ENCODE assay signal across 24 cellular contexts in genomic region chr10:69415049-69415448, GRCh38. TPM values are rescaled to one million over a fixed set of nuclear protein-coding genes. Genes with fewer than 3 reads are reported as not detected.
A peak's percentile ranks its signal among the peaks of the same experiment; 100 is the strongest.
DNase-seq lines count a peak whose midpoint lies in the region; ATAC-seq and TF ChIP-seq lines count a peak whose summit lies in the region.
"Had no signal": no experiment of that assay in that cellular context is flagged by ENCODE, and none has a peak within 500 bp of the region (broad histone marks: within the 10 kb centered on the region; RNA-seq: fewer than 3 reads in every experiment).

No MANE protein-coding gene starts in this region.

- peak; percentile 13 for DNase-seq in NCI-H69 (lab: John Stamatoyannopoulos, UW)
- peak; percentile 45 for DNase-seq in cerebellum (ENCODE audit: low spot score)
- DNase-seq in stomach, result no peak
- DNase-seq in NCI-H526 treated with DMSO at 0.1 percent for 48 hours (lab: John Stamatoyannopoulos, UW), result no peak
- DNase-seq in NCI-H146 treated with DMSO at 0.1 percent for 48 hours (lab: John Stamatoyannopoulos, UW; ENCODE audit: unreplicated experiment), result no peak
- DNase-seq: CD4-positive, CD25-positive, alpha-beta regulatory T cell; DMS79 treated with DMSO at 0.1 percent for 48 hours; H7; HFFc6; KBM-7; MM.1S; NCI-H1092; NCI-H1436; NCI-H2081; NCI-H2171 treated with DMSO at 0.1 percent for 48 hours; NCI-H446; NCI-H526; NK-92 treated with Interleukin-12 subunit alpha and Interleukin-12 subunit beta, amount 100 ng/mL, for 24 hours; SHP77 treated with DMSO at 0.1 percent for 48 hours had no signal

- H3K4me3 ChIP-seq in muscle layer of colon (ENCODE audit: low read depth in 1 of 2, low read length in 2 of 2) (peak overlapping the region; percentile 67), stomach (peak overlapping the region in 3 of 4 donors; percentile 33 to 41 (median 40))
- H3K4me3 ChIP-seq: SK-N-MC had no signal

- H3K36me3 ChIP-seq in muscle layer of colon (ENCODE audit: insufficient read depth, low read length), result no peaks in the 10 kb centered on the region
- no peaks in the 10 kb centered on the region for H3K36me3 ChIP-seq in stomach

- TF ChIP-seq EP300 in stomach (IDR thresholded peaks at IDR 0.05), result no peak

- H3K27me3 ChIP-seq in muscle layer of colon (ENCODE audit: control insufficient read depth in 1 of 2, insufficient read depth in 2 of 2, low read length in 2 of 2) (no peaks in the 10 kb centered on the region), stomach (no peaks in the 10 kb centered on the region)

- H3K9me3 ChIP-seq in muscle layer of colon (ENCODE audit: low read length) (no peaks in the 10 kb centered on the region), stomach (no peaks in the 10 kb centered on the region)

- H3K27ac ChIP-seq in muscle layer of colon (ENCODE audit: low read depth, low read length) (peak overlapping the region; percentile 77), stomach (peak overlapping the region in 3 of 5 donors; percentile 25 to 84 (median 81))
- H3K27ac ChIP-seq: RWPE1, SK-N-MC had no signal

- intact Hi-C loops in stomach (cut with DNase I; ENCODE audit: low total_unique reads), result no loop called here

- H3K4me1 ChIP-seq in muscle layer of colon (ENCODE audit: insufficient read depth, low read length), result peaks cover 51% of the 10 kb centered on the region
- H3K4me1 ChIP-seq in stomach, result peaks cover 14 to 56% (median 27%) of the 10 kb centered on the region in 4 donors

- TF ChIP-seq POLR2A in stomach (IDR thresholded peaks at IDR 0.05), result no peak

- 81 to 88% (median 85%) methylated on average over 11 to 13 of the region's 13 CpGs for WGBS in stomach, 5 donors

- no peak for TF ChIP-seq CTCF in stomach (IDR thresholded peaks at IDR 0.05)

- H3K9ac ChIP-seq in muscle layer of colon (ENCODE audit: low read length), result peak overlapping the region; percentile 94

- ATAC-seq in GM18520 (IDR thresholded peaks at IDR 0.05; ENCODE audit: unreplicated experiment), result no peak
- ATAC-seq: HepG2 had no signal

RNA-seq across cellular contexts. Expression of gene TACR2, which starts 1.7 kb away (rescaled TPM):
- total RNA-seq in cerebellum (0.82 TPM), stomach (100 to 1,000 TPM in 1 of 5 donors, 10 to 100 TPM in 3, 1 to 10 TPM in 1; 5.7 to 133 (median 14.3) TPM)
- polyA plus RNA-seq in stomach, result 10 to 100 TPM in 1 of 3 donors, under 1 TPM in 1, not detected in 1; 0.56 to 67.8 TPM
- total RNA-seq: CD4-positive, CD25-positive, alpha-beta regulatory T cell; H7; HepG2; HFFc6 had no signal

RNA-seq across cellular contexts. Expression of gene TSPAN15, which starts 36.2 kb away (rescaled TPM):
- total RNA-seq in cerebellum, result 15.1 TPM
- total RNA-seq in stomach, result 100 to 1,000 TPM in 1 of 5 donors, 10 to 100 TPM in 4; 23.5 to 153 (median 97.4) TPM
- 10 to 100 TPM; 35.4 to 67.8 (median 55.8) TPM for polyA plus RNA-seq in stomach

Comparison
In these comparisons a context has a peak if more than half of its experiments do, and no peak if none do; other contexts are left out.
1. DNase-seq: peak in NCI-H69 (single experiment) and cerebellum (single experiment); none in stomach (single experiment), NCI-H526 treated with DMSO at 0.1 percent for 48 hours (single experiment) and NCI-H146 treated with DMSO at 0.1 percent for 48 hours (single experiment).